Comparison of ENCODE assay signal across 22 cellular contexts in genomic region chr3:58962816-58963215, GRCh38.
DNase-seq lines count a peak whose midpoint lies in the region; ATAC-seq and TF ChIP-seq lines count a peak whose summit lies in the region.
"Had no signal": no experiment of that assay in that cellular context is flagged by ENCODE, and none has a peak within 500 bp of the region (broad histone marks: within the 10 kb centered on the region; RNA-seq: fewer than 3 reads in every experiment).

No MANE protein-coding gene starts in this region.

- H3K4me1 Mint-ChIP-seq in HFFc6 (ENCODE audit: low read depth) = peaks cover 57% of the 10 kb centered on the region
- H3K4me1 Mint-ChIP-seq: activated naive CD4-positive, alpha-beta T cell treated with anti-CD3 and anti-CD28 coated beads, Interleukin-2, amount 10 ng/mL, durations not matched to agents 7 days and 5 days; naive thymus-derived CD8-positive, alpha-beta T cell had no signal

- CTCF ChIA-PET in AG04449 (lab: Yijun Ruan, JAX) = interaction anchor here (1.1 kb wide), 1 partner anchor 31 kb away, joined by 3 read pairs; no protein-coding TSS in a partner anchor

- peak overlapping the region; percentile 87 for H3K27ac Mint-ChIP-seq in HFFc6
- H3K27ac Mint-ChIP-seq: activated naive CD4-positive, alpha-beta T cell treated with anti-CD3 and anti-CD28 coated beads, Interleukin-2, amount 10 ng/mL, durations not matched to agents 7 days and 5 days; naive thymus-derived CD8-positive, alpha-beta T cell had no signal

- no peak for TF ChIP-seq CTCF in AG04449 (IDR thresholded peaks at IDR 0.05; ENCODE audit: insufficient read depth, low read length, missing control alignments)
- TF ChIP-seq CTCF in HFFc6 (IDR thresholded peaks at IDR 0.05) = no peak
- no peak for TF ChIP-seq CTCF in cardiac fibroblast (IDR thresholded peaks at IDR 0.05; ENCODE audit: low read depth, low read length)

- H3K4me3 Mint-ChIP-seq in HFFc6 = peak overlapping the region; percentile 65; the same call in 1 of the 2 replicates
- H3K4me3 Mint-ChIP-seq: activated naive CD4-positive, alpha-beta T cell treated with anti-CD3 and anti-CD28 coated beads, Interleukin-2, amount 10 ng/mL, durations not matched to agents 7 days and 5 days; naive thymus-derived CD8-positive, alpha-beta T cell had no signal

- no peak overlapping the region for H3K4me3 ChIP-seq in AG04449 (ENCODE audit: low read depth, low read length)
- H3K4me3 ChIP-seq in cardiac fibroblast (replicated peaks in 1 of 2; ENCODE audit: low read depth in 2 of 2, low read length in 2 of 2) = no peak overlapping the region
- H3K4me3 ChIP-seq: ascending aorta, pancreas, right lobe of liver had no signal

- peaks cover 10% of the 10 kb centered on the region; the same call in 1 of the 2 replicates for H3K36me3 Mint-ChIP-seq in HFFc6 (ENCODE audit: low read depth)
- H3K36me3 Mint-ChIP-seq: activated naive CD4-positive, alpha-beta T cell treated with anti-CD3 and anti-CD28 coated beads, Interleukin-2, amount 10 ng/mL, durations not matched to agents 7 days and 5 days; naive thymus-derived CD8-positive, alpha-beta T cell had no signal

- ATAC-seq in GM18502 (IDR thresholded peaks at IDR 0.05; ENCODE audit: poor library complexity, unreplicated experiment) = no peak
- ATAC-seq: esophagus mucosa; left cardiac atrium; naive thymus-derived CD8-positive, alpha-beta T cell; pancreas; right lobe of liver had no signal

- H3K9me3 Mint-ChIP-seq in HFFc6 = no peaks in the 10 kb centered on the region
- H3K9me3 Mint-ChIP-seq: activated naive CD4-positive, alpha-beta T cell treated with anti-CD3 and anti-CD28 coated beads, Interleukin-2, amount 10 ng/mL, durations not matched to agents 7 days and 5 days had no signal

- POLR2A ChIA-PET in AG04449 (lab: Yijun Ruan, JAX) = interaction anchor here (0.7 kb wide), 1 partner anchor 20 kb away, joined by 3 read pairs; no protein-coding TSS in a partner anchor

- H3K27me3 Mint-ChIP-seq in HFFc6 (ENCODE audit: insufficient read depth) = no peaks in the 10 kb centered on the region

- DNase-seq in AG04449 (ENCODE audit: low read depth, low spot score) (peak; percentile 12), HFFc6 (no peak), cardiac fibroblast (ENCODE audit: low read depth in 2 of 2) (peak; percentile 24 to 51), iris pigment epithelial cell (ENCODE audit: low read depth) (peak; percentile 68), NCI-H526 treated with DMSO at 0.1 percent for 48 hours (lab: John Stamatoyannopoulos, UW) (no peak), activated gamma-delta T cell (lab: John Stamatoyannopoulos, UW) (no peak), OCI-M1 (lab: John Stamatoyannopoulos, UW) (no peak)
- DNase-seq: activated CD4-positive, alpha-beta T cell treated with anti-CD3 and anti-CD28 coated beads for 4 hours; activated naive CD4-positive, alpha-beta T cell treated with anti-CD3 and anti-CD28 coated beads, Interleukin-2, amount 10 ng/mL, durations not matched to agents 7 days and 5 days; activated T-cell treated with anti-CD3 and anti-CD28 coated beads, Interleukin-2, amount 50 U/mL, for 48 hours; Calu3; effector memory CD4-positive, alpha-beta T cell; KG1; left cardiac atrium; naive thymus-derived CD8-positive, alpha-beta T cell; NCI-H774; pancreas; right lobe of liver; SHP77 had no signal

Comparison
In these comparisons a context has a peak if more than half of its experiments do, and no peak if none do; other contexts are left out.
1. DNase-seq: peak in AG04449 (single experiment), cardiac fibroblast (2 of 2) and iris pigment epithelial cell (single experiment); none in HFFc6 (single experiment), NCI-H526 treated with DMSO at 0.1 percent for 48 hours (single experiment), activated gamma-delta T cell (single experiment) and OCI-M1 (single experiment).